ENCODE assay signal across 11 cellular contexts in genomic region chr1:198187973-198188588, GRCh38. TPM values are rescaled to one million over a fixed set of nuclear protein-coding genes. Genes with fewer than 3 reads are reported as not detected.
A peak's percentile ranks its signal among the peaks of the same experiment; 100 is the strongest.
DNase-seq lines count a peak whose midpoint lies in the region; ATAC-seq and TF ChIP-seq lines count a peak whose summit lies in the region.
"Had no signal": no experiment of that assay in that cellular context is flagged by ENCODE, and none has a peak within 500 bp of the region (broad histone marks: within the 10 kb centered on the region; RNA-seq: fewer than 3 reads in every experiment).

No MANE protein-coding gene starts in this region.

- H3K27me3 Mint-ChIP-seq in activated CD8-positive, alpha-beta memory T cell treated with anti-CD3 and anti-CD28 coated beads, Interleukin-2, amount 10 ng/mL, durations not matched to agents 7 days and 5 days: no peaks in the 10 kb centered on the region
- no peaks in the 10 kb centered on the region for H3K27me3 Mint-ChIP-seq in natural killer cell (ENCODE audit: low read depth in 2 of 2)

- H3K4me1 Mint-ChIP-seq in activated CD8-positive, alpha-beta memory T cell treated with anti-CD3 and anti-CD28 coated beads, Interleukin-2, amount 10 ng/mL, durations not matched to agents 7 days and 5 days: peaks cover 65% of the 10 kb centered on the region
- H3K4me1 Mint-ChIP-seq in natural killer cell: peaks cover 57 to 62% of the 10 kb centered on the region in 2 donors

- no peaks in the 10 kb centered on the region for H3K36me3 ChIP-seq in transverse colon

- DNase-seq in activated CD8-positive, alpha-beta memory T cell treated with anti-CD3 and anti-CD28 coated beads, Interleukin-2, amount 10 ng/mL, durations not matched to agents 7 days and 5 days: peak; percentile 55
- no peak for DNase-seq in activated CD8-positive, alpha-beta memory T cell treated with anti-CD3 and anti-CD28 coated beads, Interleukin-2, amount 50 U/mL, for 48 hours
- no peak for DNase-seq in activated naive CD4-positive, alpha-beta T cell treated with anti-CD3 and anti-CD28 coated beads, Interleukin-2, amount 50 U/mL, for 72 hours (ENCODE audit: low spot score in 2 of 2)
- DNase-seq in natural killer cell: no peak
- no peak for DNase-seq in NCI-H1105 treated with DMSO at 0.1 percent for 48 hours (lab: John Stamatoyannopoulos, UW)
- no peak for DNase-seq in NCI-H510A treated with DMSO at 0.1 percent for 48 hours (lab: John Stamatoyannopoulos, UW)
- no peak for DNase-seq in transverse colon
- DNase-seq: hypothalamus, NCI-H2171 treated with DMSO at 0.1 percent for 48 hours, SIG-M5 had no signal

- WGBS in transverse colon (ENCODE audit: low coverage in 1 of 2), 2 donors: 81 to 86% methylated on average over 3 of the region's 3 CpGs

- ATAC-seq in activated CD8-positive, alpha-beta memory T cell treated with anti-CD3 and anti-CD28 coated beads, Interleukin-2, amount 10 ng/mL, durations not matched to agents 7 days and 5 days: peak; percentile 82
- ATAC-seq in HG03196 (IDR thresholded peaks at IDR 0.05; ENCODE audit: unreplicated experiment) (peak; percentile 41), natural killer cell (peak; percentile 80 to 87 (median 84))
- peak; percentile 79 to 84 for ATAC-seq in activated naive CD4-positive, alpha-beta T cell treated with anti-CD3 and anti-CD28 coated beads, Interleukin-2, amount 50 U/mL, for 72 hours

- no peak for TF ChIP-seq POLR2A in transverse colon (IDR thresholded peaks at IDR 0.05)

- TF ChIP-seq CTCF in natural killer cell (IDR thresholded peaks at IDR 0.05): no peak
- no peak for TF ChIP-seq CTCF in transverse colon (IDR thresholded peaks at IDR 0.05)

- no peak for TF ChIP-seq EP300 in transverse colon (IDR thresholded peaks at IDR 0.05; ENCODE audit: low read depth)

- H3K4me3 Mint-ChIP-seq in activated CD8-positive, alpha-beta memory T cell treated with anti-CD3 and anti-CD28 coated beads, Interleukin-2, amount 10 ng/mL, durations not matched to agents 7 days and 5 days: peak overlapping the region; percentile 54
- H3K4me3 Mint-ChIP-seq in natural killer cell: peak overlapping the region; percentile 70

- H3K4me3 ChIP-seq in transverse colon: no peak overlapping the region

- H3K9me3 ChIP-seq in transverse colon: no peaks in the 10 kb centered on the region

- intact Hi-C loops in natural killer cell (cut with micrococcal nuclease) (loop anchor here (2.0 kb wide), 1 partner anchor 21 kb away; no protein-coding TSS in a partner anchor), transverse colon (cut with DNase I; ENCODE audit: low total_unique reads) (no loop called here)

- peaks cover 0 to 43% (median 8%) of the 10 kb centered on the region in 4 donors for H3K4me1 ChIP-seq in transverse colon

- H3K36me3 Mint-ChIP-seq in activated CD8-positive, alpha-beta memory T cell treated with anti-CD3 and anti-CD28 coated beads, Interleukin-2, amount 10 ng/mL, durations not matched to agents 7 days and 5 days: peaks cover 13% of the 10 kb centered on the region
- peaks cover 0 to 10% of the 10 kb centered on the region in 2 donors for H3K36me3 Mint-ChIP-seq in activated naive CD4-positive, alpha-beta T cell treated with anti-CD3 and anti-CD28 coated beads, Interleukin-2, amount 50 U/mL, for 72 hours
- H3K36me3 Mint-ChIP-seq in natural killer cell: no peaks in the 10 kb centered on the region

- CTCF ChIA-PET in activated CD8-positive, alpha-beta memory T cell treated with anti-CD3 and anti-CD28 coated beads, Interleukin-2, amount 10 ng/mL, durations not matched to agents 7 days and 5 days (lab: Charles Lee): interaction anchor here (1.7 kb wide), 1 partner anchor 10 kb away, joined by 5 read pairs; no protein-coding TSS in a partner anchor

- peak overlapping the region; percentile 82 for H3K27ac Mint-ChIP-seq in activated CD8-positive, alpha-beta memory T cell treated with anti-CD3 and anti-CD28 coated beads, Interleukin-2, amount 10 ng/mL, durations not matched to agents 7 days and 5 days
- peak overlapping the region; percentile 38 to 88 for H3K27ac Mint-ChIP-seq in activated naive CD4-positive, alpha-beta T cell treated with anti-CD3 and anti-CD28 coated beads, Interleukin-2, amount 50 U/mL, for 72 hours
- peak overlapping the region; percentile 59 to 83 for H3K27ac Mint-ChIP-seq in natural killer cell

- no peaks in the 10 kb centered on the region for H3K27me3 ChIP-seq in transverse colon

- no peaks in the 10 kb centered on the region for H3K9me3 Mint-ChIP-seq in activated CD8-positive, alpha-beta memory T cell treated with anti-CD3 and anti-CD28 coated beads, Interleukin-2, amount 10 ng/mL, durations not matched to agents 7 days and 5 days (ENCODE audit: low read depth)
- no peaks in the 10 kb centered on the region for H3K9me3 Mint-ChIP-seq in activated naive CD4-positive, alpha-beta T cell treated with anti-CD3 and anti-CD28 coated beads, Interleukin-2, amount 50 U/mL, for 72 hours
- H3K9me3 Mint-ChIP-seq in natural killer cell: no peaks in the 10 kb centered on the region

- peak overlapping the region in 1 of 4 donors; percentile 14 for H3K27ac ChIP-seq in transverse colon

- in situ Hi-C loops in transverse colon (cut with MboI; ENCODE audit: low pct_ligation_motif_present in 1 of 4, low pct_unique_long_range_greater_than_20kb in 1 of 4, low sequenced_read_pairs in 3 of 4): no loop called here

RNA-seq across cellular contexts. Expression of gene NEK7, which starts 31.3 kb away (rescaled TPM):
- total RNA-seq in activated CD8-positive, alpha-beta memory T cell treated with anti-CD3 and anti-CD28 coated beads, Interleukin-2, amount 10 ng/mL, durations not matched to agents 7 days and 5 days: 10 to 100 TPM; 71.4 to 77.4 TPM
- 10 to 100 TPM; 45.5 to 60.1 TPM for total RNA-seq in activated naive CD4-positive, alpha-beta T cell treated with anti-CD3 and anti-CD28 coated beads, Interleukin-2, amount 50 U/mL, for 72 hours
- total RNA-seq in natural killer cell (10 to 100 TPM; 34.1 to 57.5 (median 42.1) TPM), transverse colon (10 to 100 TPM; 40.4 to 71.0 (median 57.6) TPM)
